35 cellular contexts compared by ENCODE assay signal in genomic region chr5:169253071-169253470, GRCh38. TPM values are rescaled to one million over a fixed set of nuclear protein-coding genes. Genes with fewer than 3 reads are reported as not detected.
"Had no signal": no experiment of that assay in that cellular context is flagged by ENCODE, and none has a peak within 500 bp of the region (broad histone marks: within the 10 kb centered on the region; RNA-seq: fewer than 3 reads in every experiment).

No MANE protein-coding gene starts in this region.

- H3K4me3 ChIP-seq: MG63 had no signal

- H3K36me3 ChIP-seq: MG63 had no signal

- H3K9me3 ChIP-seq: MG63 had no signal

- DNase-seq: Karpas-422, Kasumi-1, MG63, MM.1S, MV-4-11, NCI-H1048, NCI-H1092, NCI-H1092 treated with DMSO at 0.1 percent for 48 hours, NCI-H1105, NCI-H1105 treated with DMSO at 0.1 percent for 48 hours, NCI-H1417, NCI-H1417 treated with DMSO at 0.1 percent for 48 hours, NCI-H1436, NCI-H1436 treated with DMSO at 0.1 percent for 48 hours, NCI-H146, NCI-H1694, NCI-H1694 treated with DMSO at 0.1 percent for 48 hours, NCI-H187, NCI-H187 treated with DMSO at 0.1 percent for 48 hours, NCI-H1930, NCI-H2029, NCI-H2029 treated with DMSO at 0.1 percent for 48 hours, NCI-H2081, NCI-H2081 treated with DMSO at 0.1 percent for 48 hours, NCI-H2107, NCI-H2171, NCI-H2171 treated with DMSO at 0.1 percent for 48 hours, NCI-H2227 treated with DMSO at 0.1 percent for 48 hours, NCI-H226, NCI-H345, NCI-H446, NCI-H446 treated with DMSO at 0.1 percent for 48 hours, NCI-H510A, NCI-H510A treated with DMSO at 0.1 percent for 48 hours had no signal

- H3K27me3 ChIP-seq: MG63 had no signal

RNA-seq across cellular contexts. Expression of gene SLIT3, which starts 47.9 kb away (rescaled TPM):
- total RNA-seq: NCI-H460 had no signal
